In genomic region chr6:43174263-43175112, GRCh38 we compare ENCODE assay signal across 1 cellular context.
A peak's percentile ranks its signal among the peaks of the same experiment; 100 is the strongest.
TF ChIP-seq lines count a peak whose summit lies in the region.

No MANE protein-coding gene starts in this region.

TF ChIP-seq in HepG2, 621 proteins besides CTCF, POLR2A, EP300 and RAD21 (continued from another document and continues in another):
- TF ChIP-seq PITX1 (CRISPR knock-in tag; IDR thresholded peaks at IDR 0.05) = 0 out of 2 replicates have a peak, but pooled peaks have one; percentile 63
- 0 out of 2 replicates have a peak, but pooled peaks have one; percentile 79 for TF ChIP-seq ZNF510 (CRISPR knock-in tag; IDR thresholded peaks at IDR 0.05; ENCODE audit: low read depth)
- no peak for TF ChIP-seq SMAD1 (CRISPR knock-in tag; IDR thresholded peaks at IDR 0.05; ENCODE audit: borderline replicate concordance, low read depth)
- TF ChIP-seq FLYWCH1 (CRISPR knock-in tag; IDR thresholded peaks at IDR 0.05) = no peak
- peak; percentile 95; the same call in 2 of the 3 replicates for TF ChIP-seq MXI1 (IDR thresholded peaks at IDR 0.05; ENCODE audit: borderline replicate concordance, low read depth, low read length)
- peak; percentile 86; the same call in 1 of the 2 replicates for TF ChIP-seq ZNF543 (CRISPR knock-in tag; IDR thresholded peaks at IDR 0.05)
- 0 out of 2 replicates have a peak, but pooled peaks have one; percentile 33 for TF ChIP-seq POLR2G (IDR thresholded peaks at IDR 0.05; ENCODE audit: low read depth, low read length)
- peak; percentile 94 for TF ChIP-seq ARID4A (CRISPR knock-in tag; IDR thresholded peaks at IDR 0.05; ENCODE audit: borderline replicate concordance)
- TF ChIP-seq BCL6 (CRISPR knock-in tag; IDR thresholded peaks at IDR 0.05) = peak; percentile 45
- TF ChIP-seq ZNF407 (CRISPR knock-in tag; IDR thresholded peaks at IDR 0.05; ENCODE audit: not compliant biosample characterization) = peak; percentile 97
- peak; percentile 84 for TF ChIP-seq FOSL2 (CRISPR knock-in tag; IDR thresholded peaks at IDR 0.05)
- TF ChIP-seq ZNF768 (CRISPR knock-in tag; IDR thresholded peaks at IDR 0.05) = peak; percentile 60
- peak; percentile 62 for TF ChIP-seq TFE3 (CRISPR knock-in tag; IDR thresholded peaks at IDR 0.05)
- peak; percentile 74; the same call in 1 of the 2 replicates for TF ChIP-seq KDM4B (CRISPR knock-in tag; IDR thresholded peaks at IDR 0.05)
- 0 out of 2 replicates have a peak, but pooled peaks have one; percentile 54 for TF ChIP-seq POGK (CRISPR knock-in tag; conservative IDR thresholded peaks at IDR 0.05)
- 0 out of 2 replicates have a peak, but pooled peaks have one; percentile 34 for TF ChIP-seq ZNF784 (CRISPR knock-in tag; IDR thresholded peaks at IDR 0.05; ENCODE audit: borderline replicate concordance)
- peak; percentile 83 for TF ChIP-seq ZFX (CRISPR knock-in tag; IDR thresholded peaks at IDR 0.05; ENCODE audit: low read depth)
- TF ChIP-seq YY1 (IDR thresholded peaks at IDR 0.05; ENCODE audit: insufficient read depth, insufficient replicate concordance, low read depth, low read length) = no peak
- peak; percentile 69 for TF ChIP-seq IRF2 (CRISPR knock-in tag; IDR thresholded peaks at IDR 0.05)
- no peak for TF ChIP-seq KAT2B (IDR thresholded peaks at IDR 0.05; ENCODE audit: borderline replicate concordance, low read depth, low read length)
- TF ChIP-seq HOXD1 (CRISPR knock-in tag; IDR thresholded peaks at IDR 0.05) = 0 out of 2 replicates have a peak, but pooled peaks have one; percentile 21
- TF ChIP-seq DRAP1 (CRISPR knock-in tag; IDR thresholded peaks at IDR 0.05) = peak; percentile 75
- peak; percentile 86 for TF ChIP-seq RFX3 (CRISPR knock-in tag; IDR thresholded peaks at IDR 0.05)
- no peak for TF ChIP-seq ZNF709 (CRISPR knock-in tag; IDR thresholded peaks at IDR 0.05)
- TF ChIP-seq NFRKB (IDR thresholded peaks at IDR 0.05) = no peak
- TF ChIP-seq MXD1 (CRISPR knock-in tag; IDR thresholded peaks at IDR 0.05) = 0 out of 2 replicates have a peak, but pooled peaks have one; percentile 51
- peak; percentile 93 for TF ChIP-seq PATZ1 (CRISPR knock-in tag; IDR thresholded peaks at IDR 0.05)
- TF ChIP-seq ZFY (CRISPR knock-in tag; IDR thresholded peaks at IDR 0.05) = peak; percentile 71
- TF ChIP-seq CHD4 (IDR thresholded peaks at IDR 0.05; ENCODE audit: borderline replicate concordance, low read length) = peak; percentile 86; the same call in 1 of the 2 replicates
- peak; percentile 68; the same call in 1 of the 2 replicates for TF ChIP-seq THAP9 (CRISPR knock-in tag; IDR thresholded peaks at IDR 0.05; ENCODE audit: borderline replicate concordance)
- TF ChIP-seq ZFP36L2 (CRISPR knock-in tag; IDR thresholded peaks at IDR 0.05) = no peak
